In genomic region chr10:34015700-34016099, GRCh38 we compare ENCODE assay signal across 1 cellular context.
TF ChIP-seq lines count a peak whose summit lies in the region.

No MANE protein-coding gene starts in this region.

TF ChIP-seq in GM23338, 12 proteins besides CTCF, POLR2A, EP300 and RAD21 (continued from another document):
- TF ChIP-seq POLR2AphosphoS5 (IDR thresholded peaks at IDR 0.05; ENCODE audit: low read depth), result no peak
- TF ChIP-seq NANOG (IDR thresholded peaks at IDR 0.05; ENCODE audit: borderline replicate concordance), result no peak
